22 cellular contexts compared by ENCODE assay signal in genomic region chr17:57838857-57839570, GRCh38.
"Had no signal": no experiment of that assay in that cellular context is flagged by ENCODE, and none has a peak within 500 bp of the region (broad histone marks: within the 10 kb centered on the region; RNA-seq: fewer than 3 reads in every experiment).

No MANE protein-coding gene starts in this region.

- H3K4me1 ChIP-seq: upper lobe of left lung had no signal

- H3K27ac ChIP-seq: neutrophil, ovary, upper lobe of left lung, WERI-Rb-1 had no signal

- FAIRE-seq: bronchial epithelial cell, endometrium had no signal

- H3K9me3 ChIP-seq: neutrophil, ovary, upper lobe of left lung had no signal

- DNase-seq: activated CD4-positive, alpha-beta T cell treated with anti-CD3 and anti-CD28 coated beads, Interleukin-2, amount 50 U/mL, for 1 hour; activated CD4-positive, CD25-positive, alpha-beta regulatory T cell treated with anti-CD3 and anti-CD28 coated beads, Interleukin-2, amount 50 U/mL, for 72 hours; activated CD8-positive, alpha-beta memory T cell treated with anti-CD3 and anti-CD28 coated beads for 24 hours; activated CD8-positive, alpha-beta memory T cell treated with anti-CD3 and anti-CD28 coated beads, Interleukin-2, amount 50 U/mL, for 4 hours; activated naive CD4-positive, alpha-beta T cell treated with Interleukin-2 at 50 U/mL for 16 hours; activated naive CD8-positive, alpha-beta T cell treated with anti-CD3 and anti-CD28 coated beads for 36 hours; activated T-cell treated with anti-CD3 and anti-CD28 coated beads, Interleukin-2, amount 50 U/mL, for 48 hours; effector CD4-positive, alpha-beta T cell; foreskin fibroblast; hippocampal formation; kidney glomerular epithelial cell; ovary; stimulated activated CD4-positive, alpha-beta T cell treated with anti-CD3 and anti-CD28 coated beads, Interleukin-2, amount 100 ng/mL, for 48 hours; stimulated activated CD8-positive, alpha-beta memory T cell treated with anti-CD3 and anti-CD28 coated beads, Interleukin-4, amount 100 ng/mL, for 48 hours; stimulated activated naive B cell treated with anti-CD40 and anti-IgM and Interleukin-4, amounts not matched to agents 10 μg/mL and 1 μg/mL and 100 μg/mL, for 72 hours; upper lobe of left lung; WERI-Rb-1 had no signal

- H3K27me3 ChIP-seq: neutrophil, ovary, upper lobe of left lung had no signal

- ATAC-seq: sciatic nerve; SK-N-SH treated with all-trans-retinoic acid at 6 μM for 48 hours; stimulated activated naive B cell treated with anti-CD40 and anti-IgM and Interleukin-4, amounts not matched to agents 10 μg/mL and 1 μg/mL and 100 μg/mL, for 72 hours had no signal

- H3K36me3 ChIP-seq: ovary had no signal

- H3K4me3 ChIP-seq: ovary, upper lobe of left lung had no signal
